In the genomic region with DNA sequence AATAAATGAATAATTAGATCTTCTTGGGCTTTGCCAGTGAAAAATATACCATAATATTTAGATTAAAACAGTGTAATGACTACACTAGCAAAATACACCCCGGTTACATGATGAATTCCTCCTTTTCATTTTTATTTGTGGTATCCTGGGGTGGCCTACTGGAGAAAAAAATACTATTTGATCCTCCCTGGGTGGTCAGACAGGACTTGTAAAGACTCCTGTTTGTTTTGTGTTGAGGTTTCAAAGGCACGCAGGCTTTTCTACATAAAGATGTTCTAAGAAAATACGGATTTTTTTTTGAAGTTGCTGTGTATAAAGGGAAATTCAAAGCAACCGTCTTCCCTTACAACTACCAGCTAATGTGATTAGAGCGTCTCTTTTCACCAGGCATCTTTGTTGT, we compare ENCODE assay signal across 18 cellular contexts.
DNase-seq lines count a peak whose midpoint lies in the region; ATAC-seq and TF ChIP-seq lines count a peak whose summit lies in the region.
"Had no signal": no experiment of that assay in that cellular context is flagged by ENCODE, and none has a peak within 500 bp of the region (broad histone marks: within the 10 kb centered on the region; RNA-seq: fewer than 3 reads in every experiment).

No MANE protein-coding gene starts in this region.

- no peak overlapping the region for H4K8ac ChIP-seq in mesenchymal stem cell (ENCODE audit: low read length)

- DNase-seq in NCI-H1417 (lab: John Stamatoyannopoulos, UW) = peak in 2 of 3 experiments; percentile 7 to 33
- no peak for DNase-seq in NCI-H1417 treated with DMSO at 0.1 percent for 48 hours (lab: John Stamatoyannopoulos, UW)
- DNase-seq in astrocyte of the cerebellum (ENCODE audit: low read depth) = peak; percentile 47
- no peak for DNase-seq in hepatocyte (ENCODE audit: low spot score)
- DNase-seq in mesenchymal stem cell = no peak
- no peak for DNase-seq in tibial nerve (ENCODE audit: low spot score in 2 of 2)
- DNase-seq in NCI-H2227 (lab: John Stamatoyannopoulos, UW; ENCODE audit: unreplicated experiment) = no peak
- DNase-seq: Caco-2, GDM1, HCEC 1CT, KBM-7, NCI-H2029, NCI-H446 treated with DMSO at 0.1 percent for 48 hours, Peyer's patch had no signal

- H3K27ac ChIP-seq in hepatocyte (peak overlapping the region; percentile 58), mesenchymal stem cell (ENCODE audit: low read length, poor library complexity, severe bottlenecking) (no peak overlapping the region), tibial nerve (no peak overlapping the region)
- H3K27ac ChIP-seq: 22Rv1, Peyer's patch, SK-N-MC had no signal

- no peak for TF ChIP-seq EP300 in tibial nerve (IDR thresholded peaks at IDR 0.05)

- in situ Hi-C loops in astrocyte of the cerebellum (cut with HindIII; ENCODE audit: low sequenced_read_pairs) = no loop called here

- H4K91ac ChIP-seq in mesenchymal stem cell (ENCODE audit: low read length) = no peak overlapping the region

- no peak overlapping the region for H3K18ac ChIP-seq in mesenchymal stem cell (ENCODE audit: low read depth in 1 of 2, low read length in 2 of 2)

- no peak overlapping the region for H3K9ac ChIP-seq in mesenchymal stem cell (ENCODE audit: low read length)

- 44% methylated on average over 5 of the region's 5 CpGs for WGBS in hepatocyte (ENCODE audit: low lambda C conversion rate, missing lambda C conversion rate)
- WGBS in mesenchymal stem cell = 78% methylated on average over 3 of the region's 5 CpGs
- 46 to 51% methylated on average over 5 of the region's 5 CpGs for WGBS in tibial nerve, 2 donors

- H3K4me2 ChIP-seq in hepatocyte = peak overlapping the region; percentile 27
- H3K4me2 ChIP-seq in mesenchymal stem cell (ENCODE audit: low read length, poor library complexity, severe bottlenecking) = no peak overlapping the region

- H2BK15ac ChIP-seq in mesenchymal stem cell (ENCODE audit: low read depth, poor library complexity, severe bottlenecking) = no peak overlapping the region

- H2AK5ac ChIP-seq in mesenchymal stem cell (ENCODE audit: low read length, severe bottlenecking) = no peak overlapping the region

- H3K4me1 ChIP-seq in hepatocyte (ENCODE audit: insufficient read depth) (peaks cover 11% of the 10 kb centered on the region), mesenchymal stem cell (ENCODE audit: control insufficient read depth, insufficient read depth, low read depth, low read length) (peaks cover 4% of the 10 kb centered on the region), tibial nerve (no peaks in the 10 kb centered on the region)
- H3K4me1 ChIP-seq: Caco-2, Peyer's patch had no signal

- no peaks in the 10 kb centered on the region for H4K20me1 ChIP-seq in hepatocyte (ENCODE audit: insufficient read depth, poor library complexity, severe bottlenecking)

- H2BK120ac ChIP-seq in mesenchymal stem cell (ENCODE audit: low read depth, low read length) = no peak overlapping the region

- H3K9me2 ChIP-seq in hepatocyte (replicated peaks; ENCODE audit: insufficient read depth) = no peaks in the 10 kb centered on the region

- no peaks in the 10 kb centered on the region for H3K79me2 ChIP-seq in hepatocyte

- TF ChIP-seq POLR2A in tibial nerve (IDR thresholded peaks at IDR 0.05) = no peak

- H2AFZ ChIP-seq in hepatocyte (peak overlapping the region; percentile 27), mesenchymal stem cell (ENCODE audit: low read depth, low read length) (no peak overlapping the region)

- H2BK5ac ChIP-seq in mesenchymal stem cell (ENCODE audit: low read depth, low read length, poor library complexity, severe bottlenecking) = no peak overlapping the region

- H3K9me3 ChIP-seq in hepatocyte (ENCODE audit: low read depth) (no peaks in the 10 kb centered on the region), mesenchymal stem cell (ENCODE audit: control insufficient read depth, low read length) (no peaks in the 10 kb centered on the region), tibial nerve (no peaks in the 10 kb centered on the region)
- H3K9me3 ChIP-seq: Caco-2, Peyer's patch had no signal

- TF ChIP-seq CTCF in astrocyte of the cerebellum (IDR thresholded peaks at IDR 0.05; ENCODE audit: low read depth, low read length, missing control alignments) = no peak
- TF ChIP-seq CTCF in hepatocyte (IDR thresholded peaks at IDR 0.05; ENCODE audit: poor library complexity) = no peak
- no peak for TF ChIP-seq CTCF in tibial nerve (IDR thresholded peaks at IDR 0.05)

- no peaks in the 10 kb centered on the region for H3K36me3 ChIP-seq in hepatocyte (replicated peaks; ENCODE audit: insufficient read depth, low read depth)
- H3K36me3 ChIP-seq in mesenchymal stem cell (ENCODE audit: control insufficient read depth in 1 of 2, insufficient read depth in 2 of 2, low read depth in 1 of 2, low read length in 2 of 2) = no peaks in the 10 kb centered on the region
- no peaks in the 10 kb centered on the region for H3K36me3 ChIP-seq in tibial nerve
- H3K36me3 ChIP-seq: Peyer's patch had no signal

- no peak for ATAC-seq in HG03565 (IDR thresholded peaks at IDR 0.05; ENCODE audit: unreplicated experiment)
- ATAC-seq: Right ventricle myocardium inferior had no signal

- H3K27me3 ChIP-seq in hepatocyte = no peaks in the 10 kb centered on the region
- H3K27me3 ChIP-seq in mesenchymal stem cell (ENCODE audit: control insufficient read depth in 1 of 2, insufficient read depth in 1 of 2, low read length in 2 of 2) = no peaks in the 10 kb centered on the region
- no peaks in the 10 kb centered on the region for H3K27me3 ChIP-seq in tibial nerve
- H3K27me3 ChIP-seq: Peyer's patch had no signal

- no peak overlapping the region for H3K4me3 ChIP-seq in astrocyte of the cerebellum (ENCODE audit: low read depth, low read length)
- no peak overlapping the region for H3K4me3 ChIP-seq in hepatocyte
- no peak overlapping the region for H3K4me3 ChIP-seq in mesenchymal stem cell (ENCODE audit: insufficient read depth in 1 of 2, low read depth in 1 of 2, low read length in 2 of 2)
- H3K4me3 ChIP-seq in tibial nerve = no peak overlapping the region
- H3K4me3 ChIP-seq: Peyer's patch, SK-N-MC had no signal

- H3K23ac ChIP-seq in mesenchymal stem cell (ENCODE audit: low read length in 2 of 2) = no peak overlapping the region

- H3K79me1 ChIP-seq in mesenchymal stem cell (replicated peaks; ENCODE audit: low read length, poor library complexity, severe bottlenecking) = no peaks in the 10 kb centered on the region

- H3K14ac ChIP-seq in mesenchymal stem cell (ENCODE audit: low read length in 2 of 2) = no peak overlapping the region

- H2BK12ac ChIP-seq in mesenchymal stem cell (ENCODE audit: low read length in 2 of 2) = no peak overlapping the region

- H3K4ac ChIP-seq in mesenchymal stem cell (ENCODE audit: low read depth in 1 of 2, low read length in 2 of 2) = no peak overlapping the region

Comparison
In these comparisons a context has a peak if more than half of its experiments do, and no peak if none do; other contexts are left out.
1. DNase-seq: peak in NCI-H1417 (2 of 3) and astrocyte of the cerebellum (single experiment); none in NCI-H1417 treated with DMSO at 0.1 percent for 48 hours (single experiment), hepatocyte (single experiment), mesenchymal stem cell (single experiment), tibial nerve (0 of 2) and NCI-H2227 (single experiment).